ENCODE assay signal across 18 cellular contexts in genomic region chr3:44682182-44682896, GRCh38. TPM values are rescaled to one million over a fixed set of nuclear protein-coding genes. Genes with fewer than 3 reads are reported as not detected.
DNase-seq lines count a peak whose midpoint lies in the region; ATAC-seq and TF ChIP-seq lines count a peak whose summit lies in the region.
"Had no signal": no experiment of that assay in that cellular context is flagged by ENCODE, and none has a peak within 500 bp of the region (broad histone marks: within the 10 kb centered on the region; RNA-seq: fewer than 3 reads in every experiment).

No MANE protein-coding gene starts in this region.

- CTCF ChIA-PET in IMR-90 (lab: Yijun Ruan, JAX) = interaction anchor here (0.6 kb wide), 1 partner anchor 223 kb away, joined by 3 read pairs; no protein-coding TSS in a partner anchor
- CTCF ChIA-PET in SK-N-SH (lab: Yijun Ruan, JAX) = no interaction called here

- WGBS in IMR-90 (ENCODE audit: extremely low coverage in 2 of 2, insufficient read length in 1 of 2), 2 experiments = no CpG with 5 or more reads among the region's 2 CpGs
- WGBS in mesenchymal stem cell = 53% methylated on average over 1 of the region's 2 CpGs
- WGBS in SK-N-SH (ENCODE audit: low lambda C conversion rate) = 63% methylated on average over 2 of the region's 2 CpGs

- H3K14ac ChIP-seq in IMR-90 (replicated peaks; ENCODE audit: low read depth, low read length) (no peak overlapping the region), mesenchymal stem cell (ENCODE audit: low read length in 2 of 2) (no peak overlapping the region)

- H2BK20ac ChIP-seq in IMR-90 (ENCODE audit: low read depth, low read length) = no peak overlapping the region

- H2AK5ac ChIP-seq in IMR-90 (ENCODE audit: low read depth, low read length) (no peak overlapping the region), mesenchymal stem cell (ENCODE audit: low read length, severe bottlenecking) (no peak overlapping the region)

- no peak for TF ChIP-seq POLR2A in IMR-90 (IDR thresholded peaks at IDR 0.05; ENCODE audit: low read depth, low read length)

- no TSS peak for BruUV-seq in IMR-90 (replicated peaks; lab: Mats Ljungman, UMichigan)

- H3K4ac ChIP-seq in IMR-90 (ENCODE audit: low read depth, low read length) (no peak overlapping the region), mesenchymal stem cell (ENCODE audit: low read depth in 1 of 2, low read length in 2 of 2) (no peak overlapping the region)

- dilution Hi-C loops in IMR-90 (cut with HindIII; ENCODE audit: low sequenced_read_pairs, unreplicated experiment) = no loop called here

- no peaks in the 10 kb centered on the region for H3K9me1 ChIP-seq in IMR-90 (ENCODE audit: insufficient read depth, low read length)

- H2BK15ac ChIP-seq in IMR-90 (ENCODE audit: low read depth, low read length) (no peak overlapping the region), mesenchymal stem cell (ENCODE audit: low read depth, poor library complexity, severe bottlenecking) (no peak overlapping the region)

- H3K4me2 ChIP-seq in IMR-90 (ENCODE audit: low read depth, low read length) (no peak overlapping the region), mesenchymal stem cell (ENCODE audit: low read length, poor library complexity, severe bottlenecking) (no peak overlapping the region), SK-N-SH (no peak overlapping the region)

- no peak overlapping the region for H2AK9ac ChIP-seq in IMR-90 (replicated peaks; ENCODE audit: low read depth, low read length, poor library complexity)

- H3K56ac ChIP-seq in IMR-90 (ENCODE audit: extremely low read depth, insufficient read depth, low read length) = no peak overlapping the region

- no peak overlapping the region for H3K27ac ChIP-seq in IMR-90 (ENCODE audit: insufficient read depth, low read length)
- peak overlapping the region; percentile 15 for H3K27ac ChIP-seq in mesenchymal stem cell (ENCODE audit: low read length, poor library complexity, severe bottlenecking)
- H3K27ac ChIP-seq in SK-N-SH (ENCODE audit: low read depth in 2 of 2, low read length in 1 of 2) = no peak overlapping the region
- H3K27ac ChIP-seq: psoas muscle had no signal

- no peak overlapping the region for H2BK12ac ChIP-seq in mesenchymal stem cell (ENCODE audit: low read length in 2 of 2)

- H2BK5ac ChIP-seq in IMR-90 (ENCODE audit: low read depth, low read length, poor library complexity, severe bottlenecking) (no peak overlapping the region), mesenchymal stem cell (ENCODE audit: low read depth, low read length, poor library complexity, severe bottlenecking) (no peak overlapping the region)

- H3K36me3 ChIP-seq in IMR-90 (ENCODE audit: control insufficient read depth, insufficient read depth, low read length) = peaks cover 4% of the 10 kb centered on the region
- H3K36me3 ChIP-seq in mesenchymal stem cell (ENCODE audit: control insufficient read depth in 1 of 2, insufficient read depth in 2 of 2, low read depth in 1 of 2, low read length in 2 of 2) = peaks cover 0 to 18% of the 10 kb centered on the region in 2 experiments
- peaks cover 10 to 21% of the 10 kb centered on the region in 2 experiments for H3K36me3 ChIP-seq in SK-N-SH (replicated peaks in 1 of 2; ENCODE audit: control insufficient read depth in 1 of 2, insufficient read depth in 2 of 2, low read length in 1 of 2)

- no peak overlapping the region for H3K18ac ChIP-seq in IMR-90 (ENCODE audit: low read depth, low read length)
- H3K18ac ChIP-seq in mesenchymal stem cell (ENCODE audit: low read depth in 1 of 2, low read length in 2 of 2) = no peak overlapping the region

- H4K91ac ChIP-seq in IMR-90 (ENCODE audit: insufficient read depth, low read depth, low read length) = no peak overlapping the region
- H4K91ac ChIP-seq in mesenchymal stem cell (ENCODE audit: low read length) = no peak overlapping the region

- H3K9ac ChIP-seq in IMR-90 (ENCODE audit: low read depth, low read length) (no peak overlapping the region), mesenchymal stem cell (ENCODE audit: low read length) (no peak overlapping the region), SK-N-SH (no peak overlapping the region)

- H4K8ac ChIP-seq in IMR-90 (ENCODE audit: low read depth in 2 of 2, low read length in 2 of 2) = no peak overlapping the region
- H4K8ac ChIP-seq in mesenchymal stem cell (ENCODE audit: low read length) = no peak overlapping the region

- no peak overlapping the region for H3K23ac ChIP-seq in IMR-90 (ENCODE audit: low read depth, low read length)
- H3K23ac ChIP-seq in mesenchymal stem cell (ENCODE audit: low read length in 2 of 2) = no peak overlapping the region

- no peaks in the 10 kb centered on the region for H3F3A ChIP-seq in SK-N-SH (replicated peaks; ENCODE audit: insufficient read depth)

- H4K20me1 ChIP-seq in IMR-90 (ENCODE audit: insufficient read depth, low read length) (no peaks in the 10 kb centered on the region), SK-N-SH (ENCODE audit: insufficient read depth) (no peaks in the 10 kb centered on the region)

- H3K79me2 ChIP-seq in SK-N-SH (ENCODE audit: insufficient read depth) = no peaks in the 10 kb centered on the region

- no peaks in the 10 kb centered on the region for H3K9me2 ChIP-seq in SK-N-SH

- intact Hi-C loops in IMR-90 (cut with micrococcal nuclease) = no loop called here

- DNase-seq in AG10803 (ENCODE audit: low read depth) (peak; percentile 90), IMR-90 (peak; percentile 19), astrocyte of the spinal cord (ENCODE audit: low read depth, low spot score) (peak; percentile 44), mesenchymal stem cell (peak; percentile 68), NCI-H146 treated with DMSO at 0.1 percent for 48 hours (lab: John Stamatoyannopoulos, UW; ENCODE audit: unreplicated experiment) (no peak), SK-N-SH (no peak)
- no peak for DNase-seq in activated CD8-positive, alpha-beta memory T cell treated with anti-CD3 and anti-CD28 coated beads, Interleukin-2, amount 50 U/mL, for 48 hours
- DNase-seq: activated naive CD4-positive, alpha-beta T cell treated with anti-CD3 and anti-CD28 coated beads, Interleukin-2, amount 50 U/mL, for 16 hours; activated T-cell treated with anti-CD3 and anti-CD28 coated beads, Interleukin-2, amount 50 U/mL, for 48 hours; CD4-positive, alpha-beta memory T cell; left ventricle myocardium superior; mucosa of descending colon; NCI-H1417 treated with DMSO at 0.1 percent for 48 hours; psoas muscle; stimulated activated CD4-positive, alpha-beta T cell treated with anti-CD3 and anti-CD28 coated beads, Interleukin-4, amount 100 ng/mL, for 24 hours had no signal

- TF ChIP-seq RAD21 in IMR-90 (IDR thresholded peaks at IDR 0.05; ENCODE audit: low read length) = no peak
- no peak for TF ChIP-seq RAD21 in SK-N-SH (IDR thresholded peaks at IDR 0.05; ENCODE audit: low read length)

- TF ChIP-seq CTCF in AG10803 (conservative IDR thresholded peaks at IDR 0.05; ENCODE audit: low read length) = no peak
- TF ChIP-seq CTCF in IMR-90 (conservative IDR thresholded peaks at IDR 0.05; ENCODE audit: low read depth, low read length) = no peak
- no peak for TF ChIP-seq CTCF in astrocyte of the spinal cord (IDR thresholded peaks at IDR 0.05; ENCODE audit: low read depth, low read length)
- TF ChIP-seq CTCF in SK-N-SH (IDR thresholded peaks at IDR 0.05) = no peak

- ATAC-seq in IMR-90 (ENCODE audit: low read depth) (no peak), GM21367 (IDR thresholded peaks at IDR 0.05; ENCODE audit: unreplicated experiment) (no peak)
- ATAC-seq: esophagus mucosa, HepG2, left ventricle myocardium superior, mucosa of descending colon, psoas muscle had no signal

- no peak overlapping the region for H3K4me3 ChIP-seq in AG10803 (ENCODE audit: low read length)
- H3K4me3 ChIP-seq in IMR-90 (ENCODE audit: insufficient read depth, low read depth, low read length) = no peak overlapping the region
- no peak overlapping the region for H3K4me3 ChIP-seq in astrocyte of the spinal cord (ENCODE audit: low read depth, low read length)
- H3K4me3 ChIP-seq in mesenchymal stem cell (ENCODE audit: insufficient read depth in 1 of 2, low read depth in 1 of 2, low read length in 2 of 2) = no peak overlapping the region
- no peak overlapping the region for H3K4me3 ChIP-seq in SK-N-SH (ENCODE audit: low read depth in 2 of 2, low read length in 1 of 2)
- H3K4me3 ChIP-seq: mucosa of descending colon, psoas muscle had no signal

- no peak for TF ChIP-seq EP300 in SK-N-SH (IDR thresholded peaks at IDR 0.05; ENCODE audit: borderline replicate concordance in 1 of 2, low read depth in 1 of 2, low read length in 1 of 2)

- H2BK120ac ChIP-seq in IMR-90 (ENCODE audit: low read depth, low read length) (no peak overlapping the region), mesenchymal stem cell (ENCODE audit: low read depth, low read length) (no peak overlapping the region)

- H4K5ac ChIP-seq in IMR-90 (ENCODE audit: low read depth, low read length) = no peak overlapping the region

- H3K79me1 ChIP-seq in IMR-90 (ENCODE audit: low read depth in 1 of 2, low read length in 2 of 2) (peaks cover 0 to 5% of the 10 kb centered on the region in 2 experiments; a peak in 2 of 4 replicates), mesenchymal stem cell (replicated peaks; ENCODE audit: low read length, poor library complexity, severe bottlenecking) (no peaks in the 10 kb centered on the region)

- H3K9me3 ChIP-seq in IMR-90 (ENCODE audit: control insufficient read depth, insufficient read depth, low read length) (peaks cover 13% of the 10 kb centered on the region), mesenchymal stem cell (ENCODE audit: control insufficient read depth, low read length) (peaks cover 36% of the 10 kb centered on the region), SK-N-SH (no peaks in the 10 kb centered on the region)
- H3K9me3 ChIP-seq: psoas muscle had no signal

- in situ Hi-C loops in IMR-90 (cut with MboI; ENCODE audit: low sequenced_read_pairs) = no loop called here
- in situ Hi-C loops in astrocyte of the spinal cord (cut with HindIII; ENCODE audit: low sequenced_read_pairs) = no loop called here

- H3K4me1 ChIP-seq in IMR-90 (ENCODE audit: control insufficient read depth, insufficient read depth, low read length) (no peaks in the 10 kb centered on the region), mesenchymal stem cell (ENCODE audit: control insufficient read depth, insufficient read depth, low read depth, low read length) (no peaks in the 10 kb centered on the region), SK-N-SH (ENCODE audit: control insufficient read depth in 1 of 2, insufficient read depth in 2 of 2, low read depth in 1 of 2, low read length in 1 of 2) (peaks cover 0 to 5% of the 10 kb centered on the region in 2 experiments; a peak in 1 of 4 replicates)
- H3K4me1 ChIP-seq: psoas muscle had no signal

- POLR2A ChIA-PET in IMR-90 (lab: Charles Lee; ENCODE audit: unreplicated experiment) (no interaction called here), SK-N-SH (lab: Yijun Ruan, JAX) (no interaction called here)

- H2AFZ ChIP-seq in IMR-90 (replicated peaks; ENCODE audit: low read length, poor library complexity) = no peak overlapping the region
- no peak overlapping the region for H2AFZ ChIP-seq in mesenchymal stem cell (ENCODE audit: low read depth, low read length)
- no peak overlapping the region for H2AFZ ChIP-seq in SK-N-SH (ENCODE audit: low read depth)

- H3K27me3 ChIP-seq in IMR-90 (ENCODE audit: control insufficient read depth, insufficient read depth, low read length) (no peaks in the 10 kb centered on the region), mesenchymal stem cell (ENCODE audit: control insufficient read depth in 1 of 2, insufficient read depth in 1 of 2, low read length in 2 of 2) (no peaks in the 10 kb centered on the region), SK-N-SH (ENCODE audit: insufficient read depth) (no peaks in the 10 kb centered on the region)

RNA-seq across cellular contexts. Expression of gene ZNF502, which starts 30.1 kb away (rescaled TPM):
- 5.7 and 6.1 TPM in 2 replicates for total RNA-seq in IMR-90 (2012; rRNA removed)
- polyA plus RNA-seq in IMR-90 (2012; rRNA removed) (1.5 and 2.1 TPM in 2 replicates), SK-N-SH (2012; rRNA removed) (2.1 and 3.2 TPM in 2 replicates)
- polyA plus RNA-seq in IMR-90 (2012; cell fraction: cytosol; rRNA removed) = 0.24 and 0.32 TPM in 2 replicates
- 0.65 and 6.7 TPM in 2 replicates for polyA plus RNA-seq in IMR-90 (2012; cell fraction: nucleus; rRNA removed; ENCODE audit: low replicate concordance)
- polyA plus RNA-seq in mesenchymal stem cell (2013, experiment 1 of 2) = 0.83 TPM
- 1.0 TPM for polyA plus RNA-seq in mesenchymal stem cell (2013, experiment 2 of 2)
- polyA plus RNA-seq in SK-N-SH (2012; cell fraction: cytosol; rRNA removed) = 2.6 and 2.7 TPM in 2 replicates
- polyA plus RNA-seq in SK-N-SH (2012; cell fraction: nucleus; rRNA removed) = 6.1 and 10.9 TPM in 2 replicates
- total RNA-seq: HepG2 had no signal
- polyA plus RNA-seq: HepG2 had no signal

RNA-seq across cellular contexts. Expression of gene ZNF35, which starts 33.8 kb away (rescaled TPM):
- total RNA-seq in IMR-90 (2012; rRNA removed) = 19.2 and 19.5 TPM in 2 replicates
- 2.9 and 3.8 TPM in 2 replicates for polyA plus RNA-seq in IMR-90 (2012; rRNA removed)
- polyA plus RNA-seq in IMR-90 (2012; cell fraction: cytosol; rRNA removed) = 0.89 and 1.0 TPM in 2 replicates
- 0.83 and 4.7 TPM in 2 replicates for polyA plus RNA-seq in IMR-90 (2012; cell fraction: nucleus; rRNA removed; ENCODE audit: low replicate concordance)
- 9.5 TPM for polyA plus RNA-seq in mesenchymal stem cell (2013, experiment 1 of 2)
- polyA plus RNA-seq in mesenchymal stem cell (2013, experiment 2 of 2) = 8.5 TPM
- 2.4 and 4.5 TPM in 2 replicates for polyA plus RNA-seq in SK-N-SH (2012; rRNA removed)
- 3.4 and 4.3 TPM in 2 replicates for polyA plus RNA-seq in SK-N-SH (2012; cell fraction: cytosol; rRNA removed)
- 5.0 and 5.1 TPM in 2 replicates for polyA plus RNA-seq in SK-N-SH (2012; cell fraction: nucleus; rRNA removed)

RNA-seq across cellular contexts. Expression of gene ZNF501, which starts 47.1 kb away (rescaled TPM):
- 3.2 and 4.7 TPM in 2 replicates for total RNA-seq in IMR-90 (2012; rRNA removed)
- polyA plus RNA-seq in IMR-90 (2012; rRNA removed) (1.1 and 1.3 TPM in 2 replicates), SK-N-SH (2012; rRNA removed) (1.1 and 1.5 TPM in 2 replicates)
- 0.69 and 0.89 TPM in 2 replicates for polyA plus RNA-seq in IMR-90 (2012; cell fraction: cytosol; rRNA removed)
- polyA plus RNA-seq in IMR-90 (2012; cell fraction: nucleus; rRNA removed; ENCODE audit: low replicate concordance) = 0.39 and 1.1 TPM in 2 replicates
- polyA plus RNA-seq in mesenchymal stem cell (2013, experiment 1 of 2) = 0.77 TPM
- 0.63 TPM for polyA plus RNA-seq in mesenchymal stem cell (2013, experiment 2 of 2)
- 1.1 and 1.5 TPM in 2 replicates for polyA plus RNA-seq in SK-N-SH (2012; cell fraction: cytosol; rRNA removed)
- polyA plus RNA-seq in SK-N-SH (2012; cell fraction: nucleus; rRNA removed) = 1.3 TPM in 2 replicates

RNA-seq across cellular contexts. Expression of gene ZNF197, which starts 57.5 kb away (rescaled TPM):
- 14.9 and 18.9 TPM in 2 replicates for total RNA-seq in IMR-90 (2012; rRNA removed)
- polyA plus RNA-seq in IMR-90 (2012; rRNA removed) = 4.1 and 5.0 TPM in 2 replicates
- polyA plus RNA-seq in IMR-90 (2012; cell fraction: cytosol; rRNA removed) = 1.3 and 2.3 TPM in 2 replicates
- 2.4 and 4.7 TPM in 2 replicates for polyA plus RNA-seq in IMR-90 (2012; cell fraction: nucleus; rRNA removed; ENCODE audit: low replicate concordance)
- polyA plus RNA-seq in mesenchymal stem cell (2013, experiment 1 of 2) = 13.9 TPM
- polyA plus RNA-seq in mesenchymal stem cell (2013, experiment 2 of 2) = 13.7 TPM
- polyA plus RNA-seq in SK-N-SH (2012; rRNA removed) = 4.3 and 5.2 TPM in 2 replicates
- 5.8 TPM in 2 replicates for polyA plus RNA-seq in SK-N-SH (2012; cell fraction: cytosol; rRNA removed)
- polyA plus RNA-seq in SK-N-SH (2012; cell fraction: nucleus; rRNA removed) = 3.4 and 5.5 TPM in 2 replicates

Comparison
In these comparisons a context has a peak if more than half of its experiments do, and no peak if none do; other contexts are left out.
1. DNase-seq: peak in AG10803 (single experiment), IMR-90 (single experiment), astrocyte of the spinal cord (single experiment) and mesenchymal stem cell (single experiment); none in NCI-H146 treated with DMSO at 0.1 percent for 48 hours (single experiment), activated CD8-positive, alpha-beta memory T cell treated with anti-CD3 and anti-CD28 coated beads, Interleukin-2, amount 50 U/mL, for 48 hours (single experiment) and SK-N-SH (single experiment).